In the genomic region with DNA sequence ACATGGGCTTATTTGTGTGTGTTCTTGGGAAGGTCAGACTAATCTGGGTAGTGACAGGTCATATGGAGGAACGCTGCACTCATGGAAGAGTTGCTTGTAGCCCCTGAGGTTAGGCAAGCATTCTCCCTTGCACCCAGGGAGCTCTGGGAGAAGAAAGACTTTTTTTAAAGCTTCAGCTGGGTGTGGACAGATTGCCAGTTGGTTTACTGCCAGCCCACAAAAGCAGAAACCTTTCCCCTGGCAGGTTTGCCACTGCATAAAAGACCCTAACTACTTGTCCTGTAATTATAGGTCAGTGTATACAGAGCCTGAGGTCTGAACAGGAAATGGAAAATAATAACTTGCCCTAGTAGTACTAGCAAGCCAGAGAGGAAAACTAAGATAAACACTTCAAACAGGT, we compare ENCODE assay signal across 11 cellular contexts. TPM values are rescaled to one million over a fixed set of nuclear protein-coding genes. Genes with fewer than 3 reads are reported as not detected.
A peak's percentile ranks its signal among the peaks of the same experiment; 100 is the strongest.
DNase-seq lines count a peak whose midpoint lies in the region; ATAC-seq and TF ChIP-seq lines count a peak whose summit lies in the region.
"Had no signal": no experiment of that assay in that cellular context is flagged by ENCODE, and none has a peak within 500 bp of the region (broad histone marks: within the 10 kb centered on the region; RNA-seq: fewer than 3 reads in every experiment).

No MANE protein-coding gene starts in this region.

- TF ChIP-seq POLR2A in stomach (IDR thresholded peaks at IDR 0.05) (no peak), GM18505 (IDR thresholded peaks at IDR 0.05; ENCODE audit: borderline replicate concordance, extremely low read depth, insufficient read depth, insufficient read length) (no peak)

- no peaks in the 10 kb centered on the region for H3K36me3 Mint-ChIP-seq in T-helper 17 cell (ENCODE audit: low read depth)

- peak overlapping the region in 1 of 5 donors; percentile 54 for H3K27ac ChIP-seq in stomach
- H3K27ac ChIP-seq: epithelial cell of prostate had no signal

- H3K4me1 ChIP-seq in stomach = peaks cover 0 to 19% (median 6%) of the 10 kb centered on the region in 4 donors

- H3K4me1 Mint-ChIP-seq in T-helper 17 cell = peaks cover 14% of the 10 kb centered on the region

- TF ChIP-seq EP300 in stomach (IDR thresholded peaks at IDR 0.05) = no peak

- no peak for ATAC-seq in T-helper 17 cell
- ATAC-seq in GM18505 (IDR thresholded peaks at IDR 0.05; ENCODE audit: unreplicated experiment) = no peak

- H3K27ac Mint-ChIP-seq in T-helper 17 cell = peak overlapping the region; percentile 61

- WGBS in stomach, 5 donors = 22 to 41% (median 38%) methylated on average over 1 of the region's 1 CpG

- H3K27me3 Mint-ChIP-seq in T-helper 17 cell = no peaks in the 10 kb centered on the region

- H3K4me3 ChIP-seq in stomach = no peak overlapping the region

- H3K4me3 Mint-ChIP-seq in T-helper 17 cell = peak overlapping the region; percentile 33

- intact Hi-C loops in stomach (cut with DNase I; ENCODE audit: low total_unique reads) = no loop called here

- DNase-seq in NCI-H2107 treated with DMSO at 0.1 percent for 48 hours (lab: John Stamatoyannopoulos, UW; ENCODE audit: unreplicated experiment) = peak; percentile 67
- no peak for DNase-seq in NCI-H2107 (lab: John Stamatoyannopoulos, UW)
- peak; percentile 92 for DNase-seq in NCI-H1092 treated with DMSO at 0.1 percent for 48 hours (lab: John Stamatoyannopoulos, UW)
- no peak for DNase-seq in T-helper 17 cell
- peak; percentile 40 for DNase-seq in stomach
- no peak for DNase-seq in NCI-H526 treated with DMSO at 0.1 percent for 48 hours (lab: John Stamatoyannopoulos, UW)
- no peak for DNase-seq in SIG-M5 treated with dmso at 0.1 percent for 504 hours (lab: John Stamatoyannopoulos, UW; ENCODE audit: unreplicated experiment)
- DNase-seq: 8988T, NCI-H2171 treated with DMSO at 0.1 percent for 48 hours had no signal

- no peak for TF ChIP-seq CTCF in stomach (IDR thresholded peaks at IDR 0.05)

- no peaks in the 10 kb centered on the region for H3K27me3 ChIP-seq in stomach

- H3K9me3 ChIP-seq in T-helper 17 cell (ENCODE audit: control insufficient read depth, low read length, poor library complexity, severe bottlenecking) (no peaks in the 10 kb centered on the region), stomach (no peaks in the 10 kb centered on the region)

- no peaks in the 10 kb centered on the region for H3K36me3 ChIP-seq in stomach

RNA-seq across cellular contexts. Expression of a gene that starts 7.4 kb away (rescaled TPM):
- total RNA-seq in T-helper 17 cell (100 to 1,000 TPM; 251 to 277 TPM), stomach (10 to 100 TPM in 4 of 5 donors, 1 to 10 TPM in 1; 9.6 to 36.5 (median 23.0) TPM)
- 10 to 100 TPM; 10.4 to 19.7 (median 15.3) TPM for polyA plus RNA-seq in stomach

Comparison
In these comparisons a context has a peak if more than half of its experiments do, and no peak if none do; other contexts are left out.
1. DNase-seq: peak in NCI-H2107 treated with DMSO at 0.1 percent for 48 hours (single experiment), NCI-H1092 treated with DMSO at 0.1 percent for 48 hours (single experiment) and stomach (single experiment); none in NCI-H2107 (single experiment), T-helper 17 cell (0 of 3), NCI-H526 treated with DMSO at 0.1 percent for 48 hours (single experiment) and SIG-M5 treated with dmso at 0.1 percent for 504 hours (single experiment).
2. RNA of a gene that starts 7.4 kb away (total RNA-seq): 251 to 277 TPM in T-helper 17 cell; 9.6 to 36.5 TPM in stomach; every median in the first group is over 4 times any median in the second.